ENCODE assay signal across 1 cellular context in genomic region chr1:171781167-171781875, GRCh38.
TF ChIP-seq lines count a peak whose summit lies in the region.

Gene METTL13 (plus strand): TSS chr1:171781660. CDS start chr1:171781968, 308 bp downstream.

TF ChIP-seq in K562, 482 proteins besides CTCF, POLR2A, EP300 and RAD21 (continued from another document and continues in another):
- TF ChIP-seq ELK3 (CRISPR knock-in tag; IDR thresholded peaks at IDR 0.05) (no peak), KLF6 (CRISPR knock-in tag; IDR thresholded peaks at IDR 0.05; ENCODE audit: borderline replicate concordance) (no peak), RAD51 (IDR thresholded peaks at IDR 0.05; ENCODE audit: borderline replicate concordance, low read depth) (0 out of 2 replicates have a peak, but pooled peaks have one; percentile 46), YY1 (IDR thresholded peaks at IDR 0.05; ENCODE audit: borderline replicate concordance in 1 of 3, control insufficient read depth in 1 of 3, extremely low read depth in 1 of 3, insufficient read depth in 3 of 3, insufficient read length in 1 of 3, insufficient replicate concordance in 2 of 3, low read depth in 1 of 3, low read length in 2 of 3) (peak in 2 of 3 experiments; percentile 17 to 62), ZBTB49 (CRISPR knock-in tag; IDR thresholded peaks at IDR 0.05; ENCODE audit: borderline replicate concordance) (no peak), HMGXB4 (CRISPR knock-in tag; IDR thresholded peaks at IDR 0.05) (no peak), HLTF (IDR thresholded peaks at IDR 0.05) (peak; percentile 68; the same call in 1 of the 2 replicates), ZNF518B (CRISPR knock-in tag; IDR thresholded peaks at IDR 0.05) (no peak), PRDM10 (IDR thresholded peaks at IDR 0.05; ENCODE audit: partially characterized antibody) (peak; percentile 31), ZFP36 (IDR thresholded peaks at IDR 0.05; ENCODE audit: low read depth, low read length, partially characterized antibody) (no peak), ZNF165 (CRISPR knock-in tag; IDR thresholded peaks at IDR 0.05; ENCODE audit: borderline replicate concordance) (no peak), ZNF707 (CRISPR knock-in tag; conservative IDR thresholded peaks at IDR 0.05) (no peak), VEZF1 (CRISPR knock-in tag; IDR thresholded peaks at IDR 0.05) (peak; percentile 77; the same call in 1 of the 2 replicates), ZNF436 (CRISPR knock-in tag; IDR thresholded peaks at IDR 0.05) (no peak), ZNF77 (CRISPR knock-in tag; IDR thresholded peaks at IDR 0.05) (no peak), BRF2 (IDR thresholded peaks at IDR 0.05; ENCODE audit: borderline replicate concordance, insufficient read depth, insufficient read length) (no peak), NELFE (IDR thresholded peaks at IDR 0.05; ENCODE audit: insufficient read depth, insufficient read length) (no peak), TFE3 (CRISPR knock-in tag; IDR thresholded peaks at IDR 0.05) (peak; percentile 32), ZC3H4 (CRISPR knock-in tag; IDR thresholded peaks at IDR 0.05; ENCODE audit: borderline replicate concordance) (no peak), ZNF696 (CRISPR knock-in tag; conservative IDR thresholded peaks at IDR 0.05) (no peak), RBFOX2 (IDR thresholded peaks at IDR 0.05; ENCODE audit: low read depth, low read length) (peak; percentile 91), RBM17 (IDR thresholded peaks at IDR 0.05; ENCODE audit: borderline replicate concordance, low read depth, low read length) (no peak), ZNF24 (IDR thresholded peaks at IDR 0.05) (no peak), NFIC (IDR thresholded peaks at IDR 0.05) (no peak), ZNF280A (IDR thresholded peaks at IDR 0.05; ENCODE audit: low read depth, partially characterized antibody) (no peak), TEAD1 (CRISPR knock-in tag; IDR thresholded peaks at IDR 0.05) (peak in 1 of 2 experiments; percentile 68; a peak in 1 of 4 replicates), HBP1 (CRISPR knock-in tag; IDR thresholded peaks at IDR 0.05) (peak; percentile 82; the same call in 1 of the 2 replicates), OTX1 (CRISPR knock-in tag; IDR thresholded peaks at IDR 0.05) (peak; percentile 96), MTA1 (IDR thresholded peaks at IDR 0.05; ENCODE audit: borderline replicate concordance) (peak; percentile 97), IRF2 (CRISPR knock-in tag; IDR thresholded peaks at IDR 0.05) (no peak), FOSL1 (tag; conservative IDR thresholded peaks at IDR 0.05) (peak; percentile 61), RCOR1 (IDR thresholded peaks at IDR 0.05; ENCODE audit: borderline replicate concordance in 1 of 2, low read depth in 2 of 2, low read length in 2 of 2) (0 out of 4 replicates have a peak, but pooled peaks of 1 of the 2 experiments have one; percentile 71), NFATC3 (IDR thresholded peaks at IDR 0.05) (no peak), PTRF (tag; IDR thresholded peaks at IDR 0.05) (no peak), SIX5 (IDR thresholded peaks at IDR 0.05; ENCODE audit: borderline replicate concordance in 1 of 2, insufficient read depth in 1 of 2, low read depth in 1 of 2, low read length in 2 of 2) (0 out of 4 replicates have a peak, but pooled peaks of 1 of the 2 experiments have one; percentile 24), TAF7 (tag; IDR thresholded peaks at IDR 0.05) (peak; percentile 65; the same call in 1 of the 2 replicates), CREM (IDR thresholded peaks at IDR 0.05; ENCODE audit: low read depth) (peak; percentile 98), SREBF2 (CRISPR knock-in tag; IDR thresholded peaks at IDR 0.05) (0 out of 2 replicates have a peak, but pooled peaks have one; percentile 82), RBM14 (IDR thresholded peaks at IDR 0.05; ENCODE audit: borderline replicate concordance, insufficient read depth, low read depth, low read length) (no peak), ZBTB8A (IDR thresholded peaks at IDR 0.05; ENCODE audit: partially characterized antibody) (no peak), TSC22D4 (tag; IDR thresholded peaks at IDR 0.05) (no peak)
